1 cellular context compared by ENCODE assay signal in the genomic region with DNA sequence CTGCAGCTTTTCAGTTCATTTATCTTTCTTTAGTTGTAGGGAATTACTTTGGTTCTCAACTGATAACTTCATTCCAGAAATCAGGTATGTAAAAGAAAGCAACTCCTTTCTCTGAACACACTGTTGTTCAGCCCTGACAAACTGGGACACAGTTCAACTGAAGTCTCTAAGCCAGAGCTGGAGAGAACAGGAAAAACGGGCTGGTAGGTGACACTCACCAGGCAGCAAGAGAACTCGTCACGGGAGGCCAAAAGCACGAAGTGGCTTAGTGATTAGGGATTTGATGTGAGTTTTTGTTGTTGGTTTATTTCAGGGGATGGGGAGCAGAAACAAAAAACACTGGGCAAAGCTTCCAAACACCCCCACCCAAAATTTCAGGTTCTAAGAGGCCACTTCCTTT.
TF ChIP-seq lines count a peak whose summit lies in the region.

No MANE protein-coding gene starts in this region.

TF ChIP-seq in WTC11, 78 proteins besides CTCF, POLR2A, EP300 and RAD21 (continued from another document):
- TF ChIP-seq, protein P1, sequence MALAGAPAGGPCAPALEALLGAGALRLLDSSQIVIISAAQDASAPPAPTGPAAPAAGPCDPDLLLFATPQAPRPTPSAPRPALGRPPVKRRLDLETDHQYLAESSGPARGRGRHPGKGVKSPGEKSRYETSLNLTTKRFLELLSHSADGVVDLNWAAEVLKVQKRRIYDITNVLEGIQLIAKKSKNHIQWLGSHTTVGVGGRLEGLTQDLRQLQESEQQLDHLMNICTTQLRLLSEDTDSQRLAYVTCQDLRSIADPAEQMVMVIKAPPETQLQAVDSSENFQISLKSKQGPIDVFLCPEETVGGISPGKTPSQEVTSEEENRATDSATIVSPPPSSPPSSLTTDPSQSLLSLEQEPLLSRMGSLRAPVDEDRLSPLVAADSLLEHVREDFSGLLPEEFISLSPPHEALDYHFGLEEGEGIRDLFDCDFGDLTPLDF (CRISPR knock-in tag; IDR thresholded peaks at IDR 0.05), result no peak
